2 cellular contexts compared by ENCODE assay signal in the genomic region with DNA sequence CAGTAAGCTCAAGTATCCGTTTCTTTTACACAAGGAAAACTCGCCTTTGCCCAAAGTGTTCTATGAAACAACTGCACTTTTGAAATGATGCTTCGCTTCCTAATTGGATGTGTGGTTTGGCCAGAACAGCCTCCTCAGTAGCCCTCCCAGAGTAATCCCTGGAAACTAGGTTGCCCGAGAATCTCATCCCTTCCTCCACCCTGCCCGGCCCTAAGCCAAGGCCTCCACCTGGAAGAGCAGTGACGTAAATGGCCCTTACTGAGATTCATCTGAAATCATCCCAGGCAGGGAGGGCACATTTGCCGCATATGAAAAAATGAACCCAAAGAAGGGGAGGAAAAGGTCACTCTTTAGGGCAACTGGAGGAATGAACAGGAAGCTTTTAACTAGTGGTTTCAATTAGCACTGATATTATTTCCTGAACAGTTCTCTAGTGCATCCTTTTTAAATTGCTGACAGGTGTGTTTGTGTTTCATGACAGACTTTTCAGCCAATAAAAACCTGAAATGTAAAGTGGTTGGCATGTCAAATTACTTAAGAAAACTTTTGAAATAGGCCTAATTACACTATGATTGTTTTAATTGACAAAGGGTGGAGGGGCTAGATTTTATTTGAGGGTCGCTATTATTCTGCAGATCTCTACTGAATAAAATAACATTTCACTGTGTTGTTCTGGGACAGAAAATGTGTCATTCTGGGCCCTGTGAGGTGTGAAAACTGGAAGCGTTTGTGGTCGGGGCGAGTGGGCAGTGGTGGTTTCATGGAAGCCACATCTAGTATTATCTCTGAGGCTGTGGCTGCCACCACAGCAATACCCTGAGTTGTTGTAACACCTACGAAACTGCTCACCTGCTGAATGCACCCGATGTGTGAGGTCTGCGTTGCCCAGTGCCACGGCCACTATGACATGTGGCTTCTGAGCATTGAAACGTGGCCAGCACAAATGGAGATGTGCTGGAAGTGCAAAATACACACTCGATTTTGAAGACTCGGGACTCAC.
TF ChIP-seq lines count a peak whose summit lies in the region.

No MANE protein-coding gene starts in this region.

TF ChIP-seq in GM23338, 12 proteins besides CTCF, POLR2A, EP300 and RAD21 (continued from another document and continues in another):
- no peak for TF ChIP-seq REST (IDR thresholded peaks at IDR 0.05; ENCODE audit: unreplicated experiment)
- no peak for TF ChIP-seq CREB1 (CRISPR knock-in tag; IDR thresholded peaks at IDR 0.05; ENCODE audit: low read depth)
- TF ChIP-seq ZNF331 (CRISPR knock-in tag; IDR thresholded peaks at IDR 0.05; ENCODE audit: low read depth): no peak
- TF ChIP-seq, protein P1, sequence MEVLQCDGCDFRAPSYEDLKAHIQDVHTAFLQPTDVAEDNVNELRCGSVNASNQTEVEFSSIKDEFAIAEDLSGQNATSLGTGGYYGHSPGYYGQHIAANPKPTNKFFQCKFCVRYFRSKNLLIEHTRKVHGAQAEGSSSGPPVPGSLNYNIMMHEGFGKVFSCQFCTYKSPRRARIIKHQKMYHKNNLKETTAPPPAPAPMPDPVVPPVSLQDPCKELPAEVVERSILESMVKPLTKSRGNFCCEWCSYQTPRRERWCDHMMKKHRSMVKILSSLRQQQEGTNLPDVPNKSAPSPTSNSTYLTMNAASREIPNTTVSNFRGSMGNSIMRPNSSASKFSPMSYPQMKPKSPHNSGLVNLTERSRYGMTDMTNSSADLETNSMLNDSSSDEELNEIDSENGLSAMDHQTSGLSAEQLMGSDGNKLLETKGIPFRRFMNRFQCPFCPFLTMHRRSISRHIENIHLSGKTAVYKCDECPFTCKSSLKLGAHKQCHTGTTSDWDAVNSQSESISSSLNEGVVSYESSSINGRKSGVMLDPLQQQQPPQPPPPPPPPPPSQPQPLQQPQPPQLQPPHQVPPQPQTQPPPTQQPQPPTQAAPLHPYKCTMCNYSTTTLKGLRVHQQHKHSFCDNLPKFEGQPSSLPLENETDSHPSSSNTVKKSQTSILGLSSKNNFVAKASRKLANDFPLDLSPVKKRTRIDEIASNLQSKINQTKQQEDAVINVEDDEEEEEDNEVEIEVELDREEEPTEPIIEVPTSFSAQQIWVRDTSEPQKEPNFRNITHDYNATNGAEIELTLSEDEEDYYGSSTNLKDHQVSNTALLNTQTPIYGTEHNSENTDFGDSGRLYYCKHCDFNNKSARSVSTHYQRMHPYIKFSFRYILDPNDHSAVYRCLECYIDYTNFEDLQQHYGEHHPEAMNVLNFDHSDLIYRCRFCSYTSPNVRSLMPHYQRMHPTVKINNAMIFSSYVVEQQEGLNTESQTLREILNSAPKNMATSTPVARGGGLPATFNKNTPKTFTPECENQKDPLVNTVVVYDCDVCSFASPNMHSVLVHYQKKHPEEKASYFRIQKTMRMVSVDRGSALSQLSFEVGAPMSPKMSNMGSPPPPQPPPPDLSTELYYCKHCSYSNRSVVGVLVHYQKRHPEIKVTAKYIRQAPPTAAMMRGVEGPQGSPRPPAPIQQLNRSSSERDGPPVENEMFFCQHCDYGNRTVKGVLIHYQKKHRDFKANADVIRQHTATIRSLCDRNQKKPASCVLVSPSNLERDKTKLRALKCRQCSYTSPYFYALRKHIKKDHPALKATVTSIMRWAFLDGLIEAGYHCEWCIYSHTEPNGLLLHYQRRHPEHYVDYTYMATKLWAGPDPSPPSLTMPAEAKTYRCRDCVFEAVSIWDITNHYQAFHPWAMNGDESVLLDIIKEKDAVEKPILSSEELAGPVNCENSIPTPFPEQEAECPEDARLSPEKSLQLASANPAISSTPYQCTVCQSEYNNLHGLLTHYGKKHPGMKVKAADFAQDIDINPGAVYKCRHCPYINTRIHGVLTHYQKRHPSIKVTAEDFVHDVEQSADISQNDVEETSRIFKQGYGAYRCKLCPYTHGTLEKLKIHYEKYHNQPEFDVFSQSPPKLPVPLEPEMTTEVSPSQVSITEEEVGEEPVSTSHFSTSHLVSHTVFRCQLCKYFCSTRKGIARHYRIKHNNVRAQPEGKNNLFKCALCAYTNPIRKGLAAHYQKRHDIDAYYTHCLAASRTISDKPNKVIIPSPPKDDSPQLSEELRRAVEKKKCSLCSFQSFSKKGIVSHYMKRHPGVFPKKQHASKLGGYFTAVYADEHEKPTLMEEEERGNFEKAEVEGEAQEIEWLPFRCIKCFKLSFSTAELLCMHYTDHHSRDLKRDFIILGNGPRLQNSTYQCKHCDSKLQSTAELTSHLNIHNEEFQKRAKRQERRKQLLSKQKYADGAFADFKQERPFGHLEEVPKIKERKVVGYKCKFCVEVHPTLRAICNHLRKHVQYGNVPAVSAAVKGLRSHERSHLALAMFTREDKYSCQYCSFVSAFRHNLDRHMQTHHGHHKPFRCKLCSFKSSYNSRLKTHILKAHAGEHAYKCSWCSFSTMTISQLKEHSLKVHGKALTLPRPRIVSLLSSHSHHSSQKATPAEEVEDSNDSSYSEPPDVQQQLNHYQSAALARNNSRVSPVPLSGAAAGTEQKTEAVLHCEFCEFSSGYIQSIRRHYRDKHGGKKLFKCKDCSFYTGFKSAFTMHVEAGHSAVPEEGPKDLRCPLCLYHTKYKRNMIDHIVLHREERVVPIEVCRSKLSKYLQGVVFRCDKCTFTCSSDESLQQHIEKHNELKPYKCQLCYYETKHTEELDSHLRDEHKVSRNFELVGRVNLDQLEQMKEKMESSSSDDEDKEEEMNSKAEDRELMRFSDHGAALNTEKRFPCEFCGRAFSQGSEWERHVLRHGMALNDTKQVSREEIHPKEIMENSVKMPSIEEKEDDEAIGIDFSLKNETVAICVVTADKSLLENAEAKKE (CRISPR knock-in tag; IDR thresholded peaks at IDR 0.05): no peak
- TF ChIP-seq JUNB (IDR thresholded peaks at IDR 0.05; ENCODE audit: unreplicated experiment): no peak
- no peak for TF ChIP-seq STAT1 (IDR thresholded peaks at IDR 0.05; ENCODE audit: unreplicated experiment)
- no peak for TF ChIP-seq EZH2 (IDR thresholded peaks at IDR 0.05; ENCODE audit: low read depth, unreplicated experiment)

TF ChIP-seq in WTC11, 78 proteins besides CTCF, POLR2A, EP300 and RAD21 (continued from another document):
- TF ChIP-seq, protein P2, sequence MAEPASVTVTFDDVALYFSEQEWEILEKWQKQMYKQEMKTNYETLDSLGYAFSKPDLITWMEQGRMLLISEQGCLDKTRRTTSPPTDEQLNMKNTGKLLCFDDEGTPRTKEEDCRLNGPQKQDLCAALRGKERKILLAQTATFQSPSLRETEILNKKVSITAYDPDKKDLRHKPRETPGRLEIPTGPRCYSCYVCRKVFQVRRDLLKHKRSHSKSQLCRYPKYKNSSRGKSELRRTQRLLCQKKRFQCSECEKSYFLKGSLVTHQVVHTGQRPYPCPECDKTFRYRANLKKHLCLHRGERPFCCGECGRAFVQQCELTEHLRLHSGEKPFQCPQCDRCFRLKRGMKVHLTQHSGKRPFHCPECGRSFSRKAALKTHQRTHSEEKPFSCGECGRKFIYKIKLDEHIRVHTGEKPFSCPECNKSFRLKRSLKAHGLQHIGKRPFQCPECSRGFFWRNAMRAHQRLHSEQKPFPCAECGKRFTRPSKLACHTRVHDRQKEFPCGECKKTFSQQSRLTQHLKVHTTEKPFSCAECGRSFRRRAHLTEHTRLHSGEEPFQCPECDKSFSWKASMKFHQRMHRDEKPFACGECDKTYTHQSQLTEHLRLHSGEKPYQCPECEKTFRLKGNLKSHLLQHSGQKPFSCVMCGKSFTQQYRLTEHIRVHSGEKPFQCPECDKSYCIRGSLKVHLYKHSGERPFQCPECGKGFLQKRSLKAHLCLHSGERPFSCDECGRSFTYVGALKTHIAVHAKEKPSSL (CRISPR knock-in tag; conservative IDR thresholded peaks at IDR 0.05): no peak
- TF ChIP-seq SOX15 (CRISPR knock-in tag; IDR thresholded peaks at IDR 0.05) (no peak), PRRX2 (CRISPR knock-in tag; IDR thresholded peaks at IDR 0.05) (no peak), HMGXB4 (CRISPR knock-in tag; IDR thresholded peaks at IDR 0.05) (no peak), TEAD1 (CRISPR knock-in tag; IDR thresholded peaks at IDR 0.05) (no peak), FOXJ3 (CRISPR knock-in tag; IDR thresholded peaks at IDR 0.05; ENCODE audit: borderline replicate concordance) (no peak)
- TF ChIP-seq, protein P3, sequence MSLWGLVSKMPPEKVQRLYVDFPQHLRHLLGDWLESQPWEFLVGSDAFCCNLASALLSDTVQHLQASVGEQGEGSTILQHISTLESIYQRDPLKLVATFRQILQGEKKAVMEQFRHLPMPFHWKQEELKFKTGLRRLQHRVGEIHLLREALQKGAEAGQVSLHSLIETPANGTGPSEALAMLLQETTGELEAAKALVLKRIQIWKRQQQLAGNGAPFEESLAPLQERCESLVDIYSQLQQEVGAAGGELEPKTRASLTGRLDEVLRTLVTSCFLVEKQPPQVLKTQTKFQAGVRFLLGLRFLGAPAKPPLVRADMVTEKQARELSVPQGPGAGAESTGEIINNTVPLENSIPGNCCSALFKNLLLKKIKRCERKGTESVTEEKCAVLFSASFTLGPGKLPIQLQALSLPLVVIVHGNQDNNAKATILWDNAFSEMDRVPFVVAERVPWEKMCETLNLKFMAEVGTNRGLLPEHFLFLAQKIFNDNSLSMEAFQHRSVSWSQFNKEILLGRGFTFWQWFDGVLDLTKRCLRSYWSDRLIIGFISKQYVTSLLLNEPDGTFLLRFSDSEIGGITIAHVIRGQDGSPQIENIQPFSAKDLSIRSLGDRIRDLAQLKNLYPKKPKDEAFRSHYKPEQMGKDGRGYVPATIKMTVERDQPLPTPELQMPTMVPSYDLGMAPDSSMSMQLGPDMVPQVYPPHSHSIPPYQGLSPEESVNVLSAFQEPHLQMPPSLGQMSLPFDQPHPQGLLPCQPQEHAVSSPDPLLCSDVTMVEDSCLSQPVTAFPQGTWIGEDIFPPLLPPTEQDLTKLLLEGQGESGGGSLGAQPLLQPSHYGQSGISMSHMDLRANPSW (CRISPR knock-in tag; conservative IDR thresholded peaks at IDR 0.05; ENCODE audit: low read depth): no peak
